In genomic region chr11:108664730-108665525, GRCh38 we compare ENCODE assay signal across 8 cellular contexts. TPM values are rescaled to one million over a fixed set of nuclear protein-coding genes. Genes with fewer than 3 reads are reported as not detected.
DNase-seq lines count a peak whose midpoint lies in the region; ATAC-seq, FAIRE-seq and TF ChIP-seq lines count a peak whose summit lies in the region.

TSS of gene DDX10 (plus strand) at chr11:108665069. CDS start at chr11:108665154, 85 bp downstream.

- TF ChIP-seq CTCF in adrenal gland (IDR thresholded peaks at IDR 0.05) (no peak), heart right ventricle (IDR thresholded peaks at IDR 0.05) (peak in 5 of 9 donors; percentile 12 to 47 (median 18)), upper lobe of left lung (IDR thresholded peaks at IDR 0.05) (no peak)

- DNase-seq in GM12892 (ENCODE audit: insufficient read length), result peak; percentile 71
- peak; percentile 98 for DNase-seq in NCI-H146 (lab: John Stamatoyannopoulos, UW)
- peak; percentile 95 to 99 (median 97) for DNase-seq in T-helper 1 cell
- DNase-seq in adrenal gland, result peak; percentile 98 to 99 (median 98)
- DNase-seq in heart right ventricle, result peak; percentile 98
- DNase-seq in posterior cingulate gyrus, result peak; percentile 95 to 100 (median 98)
- DNase-seq in upper lobe of left lung, result peak; percentile 95 to 96

- H3K4me3 ChIP-seq in adrenal gland, result peak within 1 kb of the TSS; percentile 63 to 89 (median 71)
- H3K4me3 ChIP-seq in heart right ventricle, result peak within 1 kb of the TSS; percentile 69 to 98 (median 84)
- peak within 1 kb of the TSS; percentile 78 to 96 (median 90) for H3K4me3 ChIP-seq in upper lobe of left lung

- peaks cover 0 to 26% of the 10 kb centered on the region in 2 donors for H3K4me1 ChIP-seq in adrenal gland (replicated peaks in 1 of 2)
- peaks cover 7 to 42% (median 30%) of the 10 kb centered on the region in 9 donors for H3K4me1 ChIP-seq in heart right ventricle
- peaks cover 9 to 22% (median 20%) of the 10 kb centered on the region in 4 donors for H3K4me1 ChIP-seq in upper lobe of left lung

- WGBS in adrenal gland, 4 donors, result 0 to 1% (median 0%) methylated on average over 53 to 61 of the region's 61 CpGs
- 0% methylated on average over 61 of the region's 61 CpGs for WGBS in heart right ventricle, 2 donors
- 0% methylated on average over 46 to 61 of the region's 61 CpGs for WGBS in upper lobe of left lung, 2 donors

- H3K9me3 ChIP-seq in adrenal gland (replicated peaks in 1 of 3) (no peaks in the 10 kb centered on the region), heart right ventricle (no peaks in the 10 kb centered on the region), upper lobe of left lung (no peaks in the 10 kb centered on the region)

- no peak for TF ChIP-seq EP300 in upper lobe of left lung (IDR thresholded peaks at IDR 0.05)

- ATAC-seq in HG02852 (IDR thresholded peaks at IDR 0.05; ENCODE audit: unreplicated experiment) (peak; percentile 88), heart right ventricle (peak; percentile 99 to 100 (median 100)), upper lobe of left lung (ENCODE audit: low FRiP score in 2 of 2) (peak; percentile 98 to 100)

- H3K27me3 ChIP-seq in adrenal gland (no peaks in the 10 kb centered on the region), heart right ventricle (no peaks in the 10 kb centered on the region), upper lobe of left lung (no peaks in the 10 kb centered on the region)

- intact Hi-C loops in adrenal gland (cut with DNase I), result no loop called here
- intact Hi-C loops in heart right ventricle (cut with DNase I), result loop anchor here in 2 of 10 donors (5.0 to 10.0 kb wide), 4 partner anchors 170 to 660 kb away; partner anchors contain the start of genes ACAT1 (in 1 of the 2), C11orf65 (in 1 of the 2), CUL5 (in 1 of the 2) and POGLUT3 (in 1 of the 2)
- intact Hi-C loops in posterior cingulate gyrus (cut with DNase I), result loop anchor here (5.0 kb wide), 1 partner anchor 443 kb away; the partner anchor contains the start of genes ATM and NPAT

- H3K36me3 ChIP-seq in adrenal gland (replicated peaks in 1 of 2) (no peaks in the 10 kb centered on the region), heart right ventricle (peaks cover 0 to 20% (median 0%) of the 10 kb centered on the region in 9 donors), upper lobe of left lung (peaks cover 0 to 5% (median 0%) of the 10 kb centered on the region in 4 donors)

- peak; percentile 99 for FAIRE-seq in GM12892 (lab: Jason Lieb, UNC)

- H3K27ac ChIP-seq in adrenal gland, result peak within 1 kb of the TSS in 3 of 5 donors; percentile 23 to 67 (median 55)
- H3K27ac ChIP-seq in heart right ventricle, result peak within 1 kb of the TSS in 9 of 10 donors; percentile 29 to 85 (median 68)
- H3K27ac ChIP-seq in upper lobe of left lung, result peak within 1 kb of the TSS; percentile 36 to 75 (median 55)

- TF ChIP-seq POLR2A in GM12892 (IDR thresholded peaks at IDR 0.05; ENCODE audit: low read depth, low read length), result peak; percentile 73
- peak in 1 of 2 donors; percentile 75 for TF ChIP-seq POLR2A in adrenal gland (IDR thresholded peaks at IDR 0.05)
- TF ChIP-seq POLR2A in upper lobe of left lung (IDR thresholded peaks at IDR 0.05), result peak in 2 of 4 donors; percentile 38 to 68

RNA-seq across cellular contexts. Expression of gene DDX10, which starts in this region (rescaled TPM):
- 26.4 TPM for polyA plus RNA-seq in GM12892 (2012; ENCODE audit: missing spikeins)
- total RNA-seq in adrenal gland (100 to 1,000 TPM in 1 of 8 donors, 10 to 100 TPM in 7; 11.6 to 141 (median 22.6) TPM), heart right ventricle (10 to 100 TPM in 9 of 10 donors, 1 to 10 TPM in 1; 9.3 to 15.3 (median 11.5) TPM), upper lobe of left lung (10 to 100 TPM in 5 of 6 donors, 1 to 10 TPM in 1; 9.0 to 25.2 (median 17.4) TPM)
- polyA plus RNA-seq in adrenal gland (10 to 100 TPM; 10.6 to 52.6 (median 15.0) TPM), heart right ventricle (10 to 100 TPM; 11.4 to 13.6 TPM)

Comparison
In these comparisons a context has a peak if more than half of its experiments do, and no peak if none do; other contexts are left out.
1. Peak in every context shown above with its lines: DNase-seq, ATAC-seq, H3K4me3 ChIP-seq and H3K27ac ChIP-seq.
2. CTCF ChIP-seq: peak in heart right ventricle (5 of 9); none in adrenal gland (0 of 6) and upper lobe of left lung (0 of 6).